ENCODE assay signal across 8 cellular contexts in genomic region chr16:391885-392335, GRCh38. TPM values are rescaled to one million over a fixed set of nuclear protein-coding genes. Genes with fewer than 3 reads are reported as not detected.
A peak's percentile ranks its signal among the peaks of the same experiment; 100 is the strongest.
DNase-seq lines count a peak whose midpoint lies in the region; ATAC-seq, FAIRE-seq and TF ChIP-seq lines count a peak whose summit lies in the region.

No MANE protein-coding gene starts in this region.

- peaks cover 3% of the 10 kb centered on the region for H3K36me3 Mint-ChIP-seq in activated naive CD4-positive, alpha-beta T cell treated with anti-CD3 and anti-CD28 coated beads, Interleukin-2, amount 50 U/mL, for 24 hours

- peaks cover 17% of the 10 kb centered on the region for H3K4me1 Mint-ChIP-seq in activated naive CD4-positive, alpha-beta T cell treated with anti-CD3 and anti-CD28 coated beads, Interleukin-2, amount 50 U/mL, for 24 hours

- H3K9me3 ChIP-seq in SU-DHL-6 (ENCODE audit: insufficient read depth, low read length) (no peaks in the 10 kb centered on the region), right atrium auricular region (no peaks in the 10 kb centered on the region)

- no peaks in the 10 kb centered on the region for H3K36me3 ChIP-seq in SU-DHL-6 (ENCODE audit: low read length)
- H3K36me3 ChIP-seq in right atrium auricular region, result no peaks in the 10 kb centered on the region

- H3K9me3 Mint-ChIP-seq in activated naive CD4-positive, alpha-beta T cell treated with anti-CD3 and anti-CD28 coated beads, Interleukin-2, amount 50 U/mL, for 24 hours, result no peaks in the 10 kb centered on the region

- no peak overlapping the region for H3K9ac ChIP-seq in SU-DHL-6 (ENCODE audit: low read length)

- no peaks in the 10 kb centered on the region for H3K27me3 Mint-ChIP-seq in activated naive CD4-positive, alpha-beta T cell treated with anti-CD3 and anti-CD28 coated beads, Interleukin-2, amount 50 U/mL, for 24 hours

- TF ChIP-seq EP300 in Ishikawa (IDR thresholded peaks at IDR 0.05; ENCODE audit: borderline replicate concordance), result no peak

- DNase-seq in D721Med (ENCODE audit: insufficient read length, low spot score) (peak; percentile 78), right atrium auricular region (ENCODE audit: low spot score) (no peak)
- peak; percentile 37 to 60 for DNase-seq in stimulated activated CD4-positive, alpha-beta T cell treated with anti-CD3 and anti-CD28 coated beads, Interleukin-15, amount 100 ng/mL, for 1 hour (ENCODE audit: low read depth in 1 of 2, low spot score in 1 of 2)

- peak; percentile 94 for TF ChIP-seq RAD21 in Ishikawa (IDR thresholded peaks at IDR 0.05; ENCODE audit: low read depth)

- no peak overlapping the region for H3K27ac ChIP-seq in SU-DHL-6 (ENCODE audit: low read depth, low read length)
- H3K27ac ChIP-seq in right atrium auricular region, result no peak overlapping the region

- FAIRE-seq in D721Med (lab: Jason Lieb, UNC), result no peak

- H3K9me2 ChIP-seq in SU-DHL-6 (replicated peaks; ENCODE audit: insufficient read depth, low read length), result no peaks in the 10 kb centered on the region

- H4K20me1 ChIP-seq in SU-DHL-6 (ENCODE audit: low read depth, low read length), result no peaks in the 10 kb centered on the region

- H3K27me3 ChIP-seq in SU-DHL-6 (ENCODE audit: low read length) (no peaks in the 10 kb centered on the region), right atrium auricular region (no peaks in the 10 kb centered on the region)

- peaks cover 8% of the 10 kb centered on the region for H3F3A ChIP-seq in SU-DHL-6 (ENCODE audit: insufficient read depth)

- no peak overlapping the region for H3K4me3 ChIP-seq in SU-DHL-6 (ENCODE audit: insufficient read depth, low read length, poor library complexity, severe bottlenecking)
- H3K4me3 ChIP-seq in right atrium auricular region, result no peak overlapping the region

- H3K4me3 Mint-ChIP-seq in activated naive CD4-positive, alpha-beta T cell treated with anti-CD3 and anti-CD28 coated beads, Interleukin-2, amount 50 U/mL, for 24 hours, result no peak overlapping the region

- no peak overlapping the region for H2AFZ ChIP-seq in SU-DHL-6 (ENCODE audit: low read depth, low read length, severe bottlenecking)

- no peak overlapping the region for H3K4me2 ChIP-seq in SU-DHL-6 (ENCODE audit: low read depth, low read length, poor library complexity, severe bottlenecking)

- TF ChIP-seq CTCF in D721Med (IDR thresholded peaks at IDR 0.05; ENCODE audit: insufficient read depth, missing control alignments) (peak; percentile 87), SU-DHL-6 (IDR thresholded peaks at IDR 0.05; ENCODE audit: insufficient read depth, low read length, poor library complexity, severe bottlenecking) (peak; percentile 65), right atrium auricular region (IDR thresholded peaks at IDR 0.05) (peak; percentile 36 to 72)

- ATAC-seq in GM19452 (IDR thresholded peaks at IDR 0.05; ENCODE audit: unreplicated experiment) (no peak), HG02884 (IDR thresholded peaks at IDR 0.05; ENCODE audit: unreplicated experiment) (no peak)

- no peaks in the 10 kb centered on the region for H3K79me2 ChIP-seq in SU-DHL-6 (ENCODE audit: insufficient read depth, low read length)

- H3K27ac Mint-ChIP-seq in activated naive CD4-positive, alpha-beta T cell treated with anti-CD3 and anti-CD28 coated beads, Interleukin-2, amount 50 U/mL, for 24 hours, result peak overlapping the region; percentile 46

- peaks cover 0 to 25% of the 10 kb centered on the region in 2 donors for H3K4me1 ChIP-seq in right atrium auricular region

TF ChIP-seq in Ishikawa, 13 proteins besides CTCF, POLR2A, EP300 and RAD21:
- peak; percentile 36; the same call in 1 of the 2 replicates for TF ChIP-seq TCF12 (IDR thresholded peaks at IDR 0.05; ENCODE audit: low read depth)
- no peak for TF ChIP-seq FOXM1 (IDR thresholded peaks at IDR 0.05; ENCODE audit: borderline replicate concordance, low read depth)

RNA-seq across cellular contexts. Expression of gene NME4, which starts 5.1 kb away (rescaled TPM):
- 10 to 100 TPM; 45.4 to 45.8 TPM for total RNA-seq in right atrium auricular region

RNA-seq across cellular contexts. Expression of gene DECR2, which starts 9.8 kb away (rescaled TPM):
- 10 to 100 TPM; 10.6 to 18.7 TPM for total RNA-seq in right atrium auricular region

RNA-seq across cellular contexts. Expression of gene PGAP6, which starts 10.1 kb away (rescaled TPM):
- 10 to 100 TPM; 34.0 to 41.1 TPM for total RNA-seq in right atrium auricular region

RNA-seq across cellular contexts. Expression of gene MRPL28, which starts 21.6 kb away (rescaled TPM):
- total RNA-seq in right atrium auricular region, result 10 to 100 TPM; 89.0 to 90.3 TPM

RNA-seq across cellular contexts. Expression of gene RAB11FIP3, which starts 33.5 kb away (rescaled TPM):
- total RNA-seq in right atrium auricular region, result 10 to 100 TPM; 19.9 to 43.8 TPM
